19 cellular contexts compared by ENCODE assay signal in the genomic region with DNA sequence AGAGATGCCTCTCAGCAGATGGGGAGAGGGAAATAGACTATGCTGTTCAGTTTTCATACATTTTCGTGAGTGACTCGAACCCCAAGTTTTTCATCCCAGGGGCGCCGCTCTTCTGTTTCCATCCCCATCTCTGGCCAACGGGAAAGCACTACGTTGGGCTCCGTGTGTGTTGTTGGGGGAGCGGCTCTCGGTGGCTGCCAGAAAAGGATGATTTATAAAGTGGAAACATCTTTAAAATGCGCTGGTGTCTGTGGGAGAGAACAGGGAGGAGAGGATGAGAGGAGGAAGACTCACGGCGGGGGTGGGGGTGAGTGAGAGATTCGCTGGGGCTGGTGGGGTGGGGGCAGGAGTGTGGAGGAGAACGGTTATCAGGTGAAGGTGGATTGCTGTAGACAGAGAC. TPM values are rescaled to one million over a fixed set of nuclear protein-coding genes. Genes with fewer than 3 reads are reported as not detected.
DNase-seq lines count a peak whose midpoint lies in the region; ATAC-seq, FAIRE-seq and TF ChIP-seq lines count a peak whose summit lies in the region.
"Had no signal": no experiment of that assay in that cellular context is flagged by ENCODE, and none has a peak within 500 bp of the region (broad histone marks: within the 10 kb centered on the region; RNA-seq: fewer than 3 reads in every experiment).

No MANE protein-coding gene starts in this region.

- H3K9me3 ChIP-seq in upper lobe of left lung = no peaks in the 10 kb centered on the region
- H3K9me3 ChIP-seq: heart left ventricle, tibial nerve had no signal

- POLR2A ChIA-PET in activated CD8-positive, alpha-beta T cell treated with anti-CD3 and anti-CD28 coated beads, Interleukin-2, amount 10 ng/mL, durations not matched to agents 7 days and 5 days (lab: Charles Lee) = no interaction called here

- no peaks in the 10 kb centered on the region for H3K9me3 Mint-ChIP-seq in activated T-cell treated with anti-CD3 and anti-CD28 coated beads, Interleukin-2, amount 50 U/mL, for 24 hours
- peaks cover 0 to 14% (median 10%) of the 10 kb centered on the region in 5 experiments for H3K9me3 Mint-ChIP-seq in brain
- H3K9me3 Mint-ChIP-seq in mesothelial cell of epicardium = no peaks in the 10 kb centered on the region
- H3K9me3 Mint-ChIP-seq in activated CD8-positive, alpha-beta T cell treated with anti-CD3 and anti-CD28 coated beads, Interleukin-2, amount 10 ng/mL, durations not matched to agents 7 days and 5 days (ENCODE audit: insufficient read depth) = no peaks in the 10 kb centered on the region

- no peaks in the 10 kb centered on the region for H3K36me3 ChIP-seq in upper lobe of left lung
- H3K36me3 ChIP-seq: cardiac muscle cell, heart left ventricle, tibial nerve had no signal

- H3K4me3 Mint-ChIP-seq in activated T-cell treated with anti-CD3 and anti-CD28 coated beads, Interleukin-2, amount 50 U/mL, for 24 hours = no peak overlapping the region
- H3K4me3 Mint-ChIP-seq in brain (peak overlapping the region; percentile 49 to 81 (median 80)), mesothelial cell of epicardium (peak overlapping the region; percentile 77)
- H3K4me3 Mint-ChIP-seq in activated CD8-positive, alpha-beta T cell treated with anti-CD3 and anti-CD28 coated beads, Interleukin-2, amount 10 ng/mL, durations not matched to agents 7 days and 5 days = no peak overlapping the region

- CTCF ChIA-PET in activated CD8-positive, alpha-beta T cell treated with anti-CD3 and anti-CD28 coated beads, Interleukin-2, amount 10 ng/mL, durations not matched to agents 7 days and 5 days (lab: Charles Lee) = interaction anchor here (1.1 kb wide), 1 partner anchor 46 kb away, joined by 3 read pairs; no protein-coding TSS in a partner anchor

- peaks cover 92% of the 10 kb centered on the region for H3K27me3 Mint-ChIP-seq in activated T-cell treated with anti-CD3 and anti-CD28 coated beads, Interleukin-2, amount 50 U/mL, for 24 hours
- peaks cover 98% of the 10 kb centered on the region for H3K27me3 Mint-ChIP-seq in brain
- H3K27me3 Mint-ChIP-seq in mesothelial cell of epicardium (ENCODE audit: low read depth) = peaks cover 87% of the 10 kb centered on the region
- peaks cover 81% of the 10 kb centered on the region for H3K27me3 Mint-ChIP-seq in activated CD8-positive, alpha-beta T cell treated with anti-CD3 and anti-CD28 coated beads, Interleukin-2, amount 10 ng/mL, durations not matched to agents 7 days and 5 days (ENCODE audit: low read depth)

- no peak for ATAC-seq in upper lobe of left lung (ENCODE audit: low FRiP score in 2 of 2)
- ATAC-seq in activated CD8-positive, alpha-beta T cell treated with anti-CD3 and anti-CD28 coated beads, Interleukin-2, amount 10 ng/mL, durations not matched to agents 7 days and 5 days = no peak
- ATAC-seq: heart left ventricle, SK-N-SH treated with all-trans-retinoic acid at 6 μM for 48 hours had no signal

- H3K27ac ChIP-seq in upper lobe of left lung = peak overlapping the region; percentile 78 to 92 (median 86)
- H3K27ac ChIP-seq: cardiac muscle cell, heart left ventricle, skin epidermis, tibial nerve had no signal

- DNase-seq in activated T-cell treated with anti-CD3 and anti-CD28 coated beads, Interleukin-2, amount 50 U/mL, for 24 hours = peak; percentile 14
- no peak for DNase-seq in activated T-cell treated with anti-CD3 and anti-CD28 coated beads, Interleukin-2, amount 50 U/mL, for 1 hour
- DNase-seq in mesothelial cell of epicardium (ENCODE audit: low spot score in 2 of 2, unreplicated experiment in 2 of 2) = no peak
- DNase-seq in upper lobe of left lung = no peak
- no peak for DNase-seq in GM12891 (ENCODE audit: insufficient read length, low spot score)
- no peak for DNase-seq in T-helper 2 cell
- no peak for DNase-seq in activated CD8-positive, alpha-beta T cell treated with anti-CD3 and anti-CD28 coated beads, Interleukin-2, amount 10 ng/mL, durations not matched to agents 7 days and 5 days
- DNase-seq: activated CD4-positive, alpha-beta T cell treated with anti-CD3 and anti-CD28 coated beads, Interleukin-2, amount 50 U/mL, for 4 hours; effector CD8-positive, alpha-beta T cell; NCI-H1436 treated with DMSO at 0.1 percent for 48 hours; NCI-H2227 treated with DMSO at 0.1 percent for 48 hours had no signal

- H3K4me1 ChIP-seq in upper lobe of left lung = peaks cover 19 to 50% (median 29%) of the 10 kb centered on the region in 4 donors

- H3K4me1 Mint-ChIP-seq in activated T-cell treated with anti-CD3 and anti-CD28 coated beads, Interleukin-2, amount 50 U/mL, for 24 hours (ENCODE audit: low read depth) = peaks cover 45% of the 10 kb centered on the region
- H3K4me1 Mint-ChIP-seq in brain (peaks cover 50% of the 10 kb centered on the region), mesothelial cell of epicardium (peaks cover 75% of the 10 kb centered on the region)
- H3K4me1 Mint-ChIP-seq in activated CD8-positive, alpha-beta T cell treated with anti-CD3 and anti-CD28 coated beads, Interleukin-2, amount 10 ng/mL, durations not matched to agents 7 days and 5 days (ENCODE audit: low read depth) = peaks cover 21% of the 10 kb centered on the region

- 23 to 38% methylated on average over 14 of the region's 14 CpGs for WGBS in upper lobe of left lung, 2 donors

- H3K27me3 ChIP-seq in upper lobe of left lung = peaks cover 0 to 63% (median 39%) of the 10 kb centered on the region in 4 donors

- TF ChIP-seq POLR2A in upper lobe of left lung (IDR thresholded peaks at IDR 0.05) = no peak
- TF ChIP-seq POLR2A in GM12891 (IDR thresholded peaks at IDR 0.05; ENCODE audit: low read depth, low read length) = no peak

- H3K27ac Mint-ChIP-seq in activated T-cell treated with anti-CD3 and anti-CD28 coated beads, Interleukin-2, amount 50 U/mL, for 24 hours = no peak overlapping the region
- peak overlapping the region in 1 of 5 experiments; percentile 53 for H3K27ac Mint-ChIP-seq in brain
- peak overlapping the region; percentile 89 for H3K27ac Mint-ChIP-seq in mesothelial cell of epicardium
- H3K27ac Mint-ChIP-seq in activated CD8-positive, alpha-beta T cell treated with anti-CD3 and anti-CD28 coated beads, Interleukin-2, amount 10 ng/mL, durations not matched to agents 7 days and 5 days = no peak overlapping the region

- no peak for FAIRE-seq in GM12891 (lab: Jason Lieb, UNC)
- FAIRE-seq: RCC 7860 had no signal

- no peak for TF ChIP-seq CTCF in brain (conservative IDR thresholded peaks at IDR 0.05)
- TF ChIP-seq CTCF in mesothelial cell of epicardium (IDR thresholded peaks at IDR 0.05; ENCODE audit: unreplicated experiment) = no peak
- TF ChIP-seq CTCF in upper lobe of left lung (IDR thresholded peaks at IDR 0.05) = no peak

- no peak for TF ChIP-seq EP300 in upper lobe of left lung (IDR thresholded peaks at IDR 0.05)

- H3K4me3 ChIP-seq in upper lobe of left lung = peak overlapping the region in 3 of 4 donors; percentile 9 to 52 (median 52)

- H3K36me3 Mint-ChIP-seq in activated T-cell treated with anti-CD3 and anti-CD28 coated beads, Interleukin-2, amount 50 U/mL, for 24 hours (ENCODE audit: low read depth) = no peaks in the 10 kb centered on the region
- H3K36me3 Mint-ChIP-seq in brain = no peaks in the 10 kb centered on the region
- peaks cover 4% of the 10 kb centered on the region for H3K36me3 Mint-ChIP-seq in mesothelial cell of epicardium
- H3K36me3 Mint-ChIP-seq in activated CD8-positive, alpha-beta T cell treated with anti-CD3 and anti-CD28 coated beads, Interleukin-2, amount 10 ng/mL, durations not matched to agents 7 days and 5 days (ENCODE audit: low read depth) = peaks cover 1% of the 10 kb centered on the region

TF ChIP-seq in GM12891, 5 proteins besides CTCF, POLR2A, EP300 and RAD21:
- TF ChIP-seq TAF1 (IDR thresholded peaks at IDR 0.05; ENCODE audit: low read depth, low read length) = no peak
- TF ChIP-seq SPI1 (IDR thresholded peaks at IDR 0.05; ENCODE audit: low read depth, low read length) = no peak
- no peak for TF ChIP-seq PAX5 (IDR thresholded peaks at IDR 0.05; ENCODE audit: insufficient read depth, low read length, severe bottlenecking)
- TF ChIP-seq POU2F2 (IDR thresholded peaks at IDR 0.05; ENCODE audit: low read depth, low read length) = no peak
- TF ChIP-seq POLR2AphosphoS5 (IDR thresholded peaks at IDR 0.05; ENCODE audit: low read depth, low read length) = no peak

RNA-seq across cellular contexts. Expression of gene TBX4, which starts 5.8 kb away (rescaled TPM):
- polyA plus RNA-seq in brain (ENCODE audit: insufficient read depth, low read depth, low replicate concordance) = not detected
- total RNA-seq in mesothelial cell of epicardium (51.9 to 56.6 TPM (median 54.2 TPM) in 3 replicates), upper lobe of left lung (10 to 100 TPM; 10.2 to 69.1 (median 22.7) TPM)
- not detected for polyA plus RNA-seq in GM12891 (2012; ENCODE audit: low read depth, missing spikeins)
- not detected for total RNA-seq in activated CD8-positive, alpha-beta T cell treated with anti-CD3 and anti-CD28 coated beads, Interleukin-2, amount 10 ng/mL, durations not matched to agents 7 days and 5 days
- total RNA-seq: kidney epithelial cell, tibial nerve had no signal

RNA-seq across cellular contexts. Expression of gene TBX2, which starts 58.4 kb away (rescaled TPM):
- polyA plus RNA-seq in brain (ENCODE audit: insufficient read depth, low read depth, low replicate concordance) = 5.5 TPM
- total RNA-seq in mesothelial cell of epicardium (164 to 176 TPM (median 173 TPM) in 3 replicates), upper lobe of left lung (100 to 1,000 TPM in 2 of 6 donors, 10 to 100 TPM in 4; 22.4 to 130 (median 92.7) TPM)
- polyA plus RNA-seq in GM12891 (2012; ENCODE audit: low read depth, missing spikeins) = 0.01 TPM
- total RNA-seq in activated CD8-positive, alpha-beta T cell treated with anti-CD3 and anti-CD28 coated beads, Interleukin-2, amount 10 ng/mL, durations not matched to agents 7 days and 5 days = not detected

Comparison
In these comparisons a context has a peak if more than half of its experiments do, and no peak if none do; other contexts are left out.
1. H3K4me3 Mint-ChIP-seq: peak in brain (5 of 5) and mesothelial cell of epicardium (single experiment); none in activated T-cell treated with anti-CD3 and anti-CD28 coated beads, Interleukin-2, amount 50 U/mL, for 24 hours (single experiment) and activated CD8-positive, alpha-beta T cell treated with anti-CD3 and anti-CD28 coated beads, Interleukin-2, amount 10 ng/mL, durations not matched to agents 7 days and 5 days (single experiment).
2. RNA of gene TBX4, which starts 5.8 kb away (total RNA-seq): 51.9 to 56.6 TPM in mesothelial cell of epicardium and 10.2 to 69.1 TPM in upper lobe of left lung; not detected in activated CD8-positive, alpha-beta T cell treated with anti-CD3 and anti-CD28 coated beads, Interleukin-2, amount 10 ng/mL, durations not matched to agents 7 days and 5 days; every median in the first group is over 10 times any median in the second.
3. RNA of gene TBX2, which starts 58.4 kb away (total RNA-seq): 164 to 176 TPM in mesothelial cell of epicardium and 22.4 to 130 TPM in upper lobe of left lung; not detected in activated CD8-positive, alpha-beta T cell treated with anti-CD3 and anti-CD28 coated beads, Interleukin-2, amount 10 ng/mL, durations not matched to agents 7 days and 5 days; every median in the first group is over 10 times any median in the second.